1 cellular context compared by ENCODE assay signal in the genomic region with DNA sequence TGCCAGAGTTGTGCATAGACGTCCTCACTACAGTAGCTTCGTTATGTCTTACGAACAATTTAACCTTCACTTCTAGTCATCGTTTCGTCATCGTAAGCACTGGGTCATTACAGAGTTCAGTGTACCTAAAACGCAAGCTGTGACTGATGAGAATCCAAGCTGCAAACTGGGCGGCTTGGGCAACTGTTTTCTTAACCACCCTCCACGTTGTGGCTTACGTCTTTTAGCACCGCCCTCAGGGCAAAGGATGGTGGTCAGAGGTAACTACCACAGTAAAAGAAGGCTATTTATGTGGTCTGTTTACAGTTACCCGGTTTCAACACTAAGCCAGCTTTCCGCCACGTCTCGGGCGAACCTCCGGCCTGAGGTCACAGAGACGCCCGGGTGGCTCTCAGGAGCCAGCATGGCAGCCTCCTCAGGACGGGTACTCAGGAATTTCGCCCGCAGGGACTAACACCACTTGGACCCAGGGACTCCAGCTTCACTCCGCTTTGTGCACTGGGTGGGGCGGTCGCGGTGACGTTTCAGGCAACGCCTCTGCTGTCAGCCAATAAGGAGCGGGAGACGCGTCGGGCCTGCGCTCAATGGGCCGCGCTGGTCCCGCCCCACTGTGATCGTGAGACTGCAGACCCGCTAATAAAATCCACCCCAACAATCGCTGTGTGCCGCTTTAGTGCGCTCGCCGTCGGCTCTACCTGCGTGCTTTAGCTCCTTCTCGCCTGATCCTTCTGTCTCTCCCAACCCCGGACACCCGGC.
A peak's percentile ranks its signal among the peaks of the same experiment; 100 is the strongest.
TF ChIP-seq lines count a peak whose summit lies in the region.

Gene CTH, plus strand, starts transcription at position 665 of the 756 bp plus-strand sequence. CDS start 148 bp downstream, outside the sequence.

TF ChIP-seq in GM23338, 12 proteins besides CTCF, POLR2A, EP300 and RAD21 (continued from another document):
- peak; percentile 6; the same call in 1 of the 2 replicates for TF ChIP-seq ZNF462 (CRISPR knock-in tag; IDR thresholded peaks at IDR 0.05)
- peak; percentile 96 for TF ChIP-seq POLR2AphosphoS5 (IDR thresholded peaks at IDR 0.05; ENCODE audit: low read depth)
- no peak for TF ChIP-seq NANOG (IDR thresholded peaks at IDR 0.05; ENCODE audit: borderline replicate concordance)
- no peak for TF ChIP-seq ETS1 (IDR thresholded peaks at IDR 0.05)
- no peak for TF ChIP-seq JUNB (IDR thresholded peaks at IDR 0.05; ENCODE audit: unreplicated experiment)
- TF ChIP-seq EZH2phosphoT487 (IDR thresholded peaks at IDR 0.05; ENCODE audit: unreplicated experiment), result no peak
- TF ChIP-seq CREB1 (CRISPR knock-in tag; IDR thresholded peaks at IDR 0.05; ENCODE audit: low read depth), result peak; percentile 92
